Comparison of ENCODE assay signal across 3 cellular contexts in the genomic region with DNA sequence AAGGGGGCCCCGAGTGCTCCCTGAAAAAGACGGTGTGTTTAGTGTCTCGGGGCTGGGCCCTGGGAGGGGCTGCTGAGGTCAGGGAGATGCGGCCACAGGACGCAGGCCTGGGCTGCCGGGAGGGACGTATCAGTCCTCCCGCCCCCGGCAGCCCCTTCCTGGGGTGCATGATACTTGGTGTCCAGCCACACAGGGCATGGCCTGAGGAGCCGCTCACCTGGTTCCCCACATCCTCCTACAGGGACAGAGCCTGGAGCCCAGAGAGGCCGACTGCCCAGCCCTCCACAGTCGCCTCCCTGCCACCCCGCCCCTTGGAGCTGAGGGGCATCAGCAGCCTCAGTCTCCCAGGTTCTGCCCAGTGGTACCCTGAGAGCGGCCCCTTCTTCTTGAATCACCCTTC.
TF ChIP-seq lines count a peak whose summit lies in the region.

No MANE protein-coding gene starts in this region.

TF ChIP-seq in HepG2, 621 proteins besides CTCF, POLR2A, EP300 and RAD21:
- TF ChIP-seq RBFOX2 (IDR thresholded peaks at IDR 0.05; ENCODE audit: low read depth, low read length) (peak; percentile 33; the same call in 1 of the 2 replicates), ZNF12 (CRISPR knock-in tag; IDR thresholded peaks at IDR 0.05) (no peak), EZH2 (conservative IDR thresholded peaks at IDR 0.05; ENCODE audit: low read depth, low read length) (no peak), ZNF143 (CRISPR knock-in tag; IDR thresholded peaks at IDR 0.05) (no peak), AGO2 (optimal IDR thresholded peaks at IDR 0.05; ENCODE audit: low read depth, low read length) (peak; percentile 95), POLR2G (IDR thresholded peaks at IDR 0.05; ENCODE audit: low read depth, low read length) (peak; percentile 44; the same call in 1 of the 2 replicates), AHDC1 (CRISPR knock-in tag; IDR thresholded peaks at IDR 0.05; ENCODE audit: borderline replicate concordance) (no peak)
TF ChIP-seq in HepG2: peak in this region for 3.

TF ChIP-seq in SK-N-SH, 30 proteins besides CTCF, POLR2A, EP300 and RAD21:
- TF ChIP-seq NFIC (IDR thresholded peaks at IDR 0.05; ENCODE audit: borderline replicate concordance) (no peak), NRF1 (IDR thresholded peaks at IDR 0.05; ENCODE audit: low read depth, low read length) (no peak), ELF1 (IDR thresholded peaks at IDR 0.05) (no peak), SIN3A (IDR thresholded peaks at IDR 0.05; ENCODE audit: borderline replicate concordance, low read depth, low read length) (0 out of 2 replicates have a peak, but pooled peaks have one; percentile 16), MXI1 (IDR thresholded peaks at IDR 0.05; ENCODE audit: low read depth, low read length) (no peak), RFX5 (IDR thresholded peaks at IDR 0.05; ENCODE audit: low read length) (no peak), GATA2 (CRISPR knock-in tag; IDR thresholded peaks at IDR 0.05) (no peak), RXRA (IDR thresholded peaks at IDR 0.05; ENCODE audit: borderline replicate concordance, low read depth) (no peak)

TF ChIP-seq in neural cell, 6 proteins besides CTCF, POLR2A, EP300 and RAD21:
- TF ChIP-seq SMC3 (conservative IDR thresholded peaks at IDR 0.05; ENCODE audit: poor library complexity) (no peak), POLR2AphosphoS5 (IDR thresholded peaks at IDR 0.05) (peak; percentile 36)
